8 cellular contexts compared by ENCODE assay signal in the genomic region with DNA sequence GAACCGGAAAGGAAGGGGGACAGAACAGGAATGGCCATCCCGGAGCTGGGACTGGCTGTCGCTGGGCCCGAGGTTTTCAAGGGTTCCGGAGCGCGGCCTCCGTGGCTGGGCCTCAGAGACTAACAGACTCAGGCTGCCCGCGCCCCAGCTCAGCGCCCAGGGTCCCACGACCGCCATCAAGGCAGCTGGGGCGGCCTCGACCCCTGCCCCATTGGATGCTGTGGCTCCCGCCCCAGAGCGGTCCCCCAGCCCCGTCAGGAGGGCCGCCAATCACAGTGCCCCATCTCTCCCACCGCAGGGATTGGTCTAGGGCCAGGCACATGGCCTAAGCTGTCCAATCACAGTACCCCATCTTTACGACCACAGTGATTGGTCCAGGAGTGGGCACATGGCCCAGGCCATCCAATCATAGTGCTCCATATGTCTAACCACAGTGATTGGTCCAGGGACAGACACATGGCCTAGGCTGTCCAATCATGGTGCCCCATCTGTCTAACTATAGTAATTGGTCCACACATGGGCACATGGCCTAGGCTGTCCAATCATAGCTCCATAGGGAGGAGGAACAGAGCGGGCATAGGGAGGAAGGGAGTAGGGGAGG.
DNase-seq lines count a peak whose midpoint lies in the region; ATAC-seq and TF ChIP-seq lines count a peak whose summit lies in the region.

No MANE protein-coding gene starts in this region.

- no peak overlapping the region for H3K27ac Mint-ChIP-seq in endothelial cell (ENCODE audit: unreplicated experiment)
- H3K27ac Mint-ChIP-seq in natural killer cell treated with Interleukin-12 subunit alpha and Interleukin-12 subunit beta and Interleukin-15 and Interleukin-18, amount 100 ng/mL, for 72 hours, result no peak overlapping the region

- ATAC-seq in natural killer cell treated with Interleukin-12 subunit alpha and Interleukin-12 subunit beta and Interleukin-15 and Interleukin-18, amount 100 ng/mL, for 72 hours, result peak; percentile 43 to 68
- ATAC-seq in GM21619 (IDR thresholded peaks at IDR 0.05; ENCODE audit: unreplicated experiment), result no peak

- H3K27me3 Mint-ChIP-seq in endothelial cell (ENCODE audit: unreplicated experiment), result no peaks in the 10 kb centered on the region
- peaks cover 6 to 13% of the 10 kb centered on the region in 2 donors for H3K27me3 Mint-ChIP-seq in natural killer cell treated with Interleukin-12 subunit alpha and Interleukin-12 subunit beta and Interleukin-15 and Interleukin-18, amount 100 ng/mL, for 72 hours

- CTCF ChIA-PET in GM10248 (lab: Yijun Ruan, JAX), result interaction anchor here (0.8 kb wide), 1 partner anchor 120 kb away, joined by 3 read pairs; no protein-coding TSS in a partner anchor

- peak overlapping the region; percentile 56 for H3K4me3 Mint-ChIP-seq in endothelial cell (ENCODE audit: unreplicated experiment)
- H3K4me3 Mint-ChIP-seq in natural killer cell treated with Interleukin-12 subunit alpha and Interleukin-12 subunit beta and Interleukin-15 and Interleukin-18, amount 100 ng/mL, for 72 hours, result no peak overlapping the region

- DNase-seq in Daoy (ENCODE audit: low read depth) (peak; percentile 28), RKO (ENCODE audit: low spot score) (peak; percentile 25), endothelial cell (ENCODE audit: low spot score) (no peak), GM10248 (ENCODE audit: extremely low spot score) (no peak), UCSD-AML1 (lab: John Stamatoyannopoulos, UW; ENCODE audit: unreplicated experiment) (no peak), NCI-H2029 (lab: John Stamatoyannopoulos, UW) (no peak)
- peak; percentile 37 for DNase-seq in natural killer cell treated with Interleukin-12 subunit alpha and Interleukin-12 subunit beta and Interleukin-15 and Interleukin-18, amount 100 ng/mL, for 72 hours (ENCODE audit: low spot score)

- POLR2A ChIA-PET in GM10248 (lab: Yijun Ruan, JAX), result no interaction called here

- no peaks in the 10 kb centered on the region for H3K9me3 Mint-ChIP-seq in endothelial cell (ENCODE audit: unreplicated experiment)
- H3K9me3 Mint-ChIP-seq in natural killer cell treated with Interleukin-12 subunit alpha and Interleukin-12 subunit beta and Interleukin-15 and Interleukin-18, amount 100 ng/mL, for 72 hours, result no peaks in the 10 kb centered on the region

- H3K4me1 Mint-ChIP-seq in endothelial cell (ENCODE audit: unreplicated experiment), result no peaks in the 10 kb centered on the region
- no peaks in the 10 kb centered on the region for H3K4me1 Mint-ChIP-seq in natural killer cell treated with Interleukin-12 subunit alpha and Interleukin-12 subunit beta and Interleukin-15 and Interleukin-18, amount 100 ng/mL, for 72 hours (ENCODE audit: low read depth in 2 of 2)

- H3K36me3 Mint-ChIP-seq in endothelial cell (ENCODE audit: low read depth, unreplicated experiment), result no peaks in the 10 kb centered on the region
- no peaks in the 10 kb centered on the region for H3K36me3 Mint-ChIP-seq in natural killer cell treated with Interleukin-12 subunit alpha and Interleukin-12 subunit beta and Interleukin-15 and Interleukin-18, amount 100 ng/mL, for 72 hours

- no peak for TF ChIP-seq CTCF in endothelial cell (IDR thresholded peaks at IDR 0.05; ENCODE audit: unreplicated experiment)
- TF ChIP-seq CTCF in GM10248 (IDR thresholded peaks at IDR 0.05; ENCODE audit: control extremely low read depth, extremely low read depth, low read depth, missing control alignments), result no peak

Comparison
In these comparisons a context has a peak if more than half of its experiments do, and no peak if none do; other contexts are left out.
1. DNase-seq: peak in Daoy (single experiment), RKO (single experiment) and natural killer cell treated with Interleukin-12 subunit alpha and Interleukin-12 subunit beta and Interleukin-15 and Interleukin-18, amount 100 ng/mL, for 72 hours (single experiment); none in endothelial cell (single experiment), GM10248 (single experiment), UCSD-AML1 (single experiment) and NCI-H2029 (single experiment).